34 cellular contexts compared by ENCODE assay signal in genomic region chrX:25648790-25649189, GRCh38.
DNase-seq lines count a peak whose midpoint lies in the region; ATAC-seq, FAIRE-seq and TF ChIP-seq lines count a peak whose summit lies in the region.
"Had no signal": no experiment of that assay in that cellular context is flagged by ENCODE, and none has a peak within 500 bp of the region (broad histone marks: within the 10 kb centered on the region; RNA-seq: fewer than 3 reads in every experiment).

No MANE protein-coding gene starts in this region.

- H3K4me2 ChIP-seq in HepG2 (ENCODE audit: low read depth, low read length) (no peak overlapping the region), A549 (no peak overlapping the region), IMR-90 (ENCODE audit: low read depth, low read length) (no peak overlapping the region), K562 (ENCODE audit: insufficient read depth, low read length) (no peak overlapping the region)
- H3K4me2 ChIP-seq: BLaER1; BLaER1 treated with 17β-estradiol and CSF1 and Interleukin-3, amounts not matched to agents 10 nM and 100 nM had no signal

- no peak for TF ChIP-seq RAD21 in HepG2 (CRISPR knock-in tag; IDR thresholded peaks at IDR 0.05)
- no peak for TF ChIP-seq RAD21 in A549 (conservative IDR thresholded peaks at IDR 0.05 in 1 of 2, IDR thresholded peaks at IDR 0.05 in 1 of 2)
- no peak for TF ChIP-seq RAD21 in IMR-90 (IDR thresholded peaks at IDR 0.05; ENCODE audit: low read length)
- no peak for TF ChIP-seq RAD21 in K562 (CRISPR knock-in tag; conservative IDR thresholded peaks at IDR 0.05 in 1 of 2, IDR thresholded peaks at IDR 0.05 in 1 of 2)

- H2BK5ac ChIP-seq in IMR-90 (ENCODE audit: low read depth, low read length, poor library complexity, severe bottlenecking): no peak overlapping the region

- H3K9me3 ChIP-seq in HepG2 (ENCODE audit: low read length) (no peaks in the 10 kb centered on the region), right lobe of liver (no peaks in the 10 kb centered on the region), A549 (no peaks in the 10 kb centered on the region), IMR-90 (ENCODE audit: control insufficient read depth, insufficient read depth, low read length) (no peaks in the 10 kb centered on the region), K562 (replicated peaks; ENCODE audit: control insufficient read depth, insufficient read depth, low read depth, low read length) (no peaks in the 10 kb centered on the region)
- H3K9me3 ChIP-seq: BE2C, Caco-2 had no signal

- H3K27me3 ChIP-seq in HepG2 (ENCODE audit: control insufficient read depth in 1 of 2, insufficient read depth in 2 of 2, low read length in 2 of 2) (no peaks in the 10 kb centered on the region), right lobe of liver (no peaks in the 10 kb centered on the region), IMR-90 (ENCODE audit: control insufficient read depth, insufficient read depth, low read length) (no peaks in the 10 kb centered on the region), K562 (ENCODE audit: control insufficient read depth in 2 of 2, insufficient read depth in 2 of 2, low read length in 2 of 2) (no peaks in the 10 kb centered on the region)
- H3K27me3 ChIP-seq: BE2C had no signal

- intact Hi-C loops in HepG2 (cut with micrococcal nuclease; ENCODE audit: unreplicated experiment) (no loop called here), right lobe of liver (cut with DNase I) (no loop called here), IMR-90 (cut with micrococcal nuclease) (no loop called here), K562 (cut with micrococcal nuclease) (no loop called here)

- H3K36me3 ChIP-seq in HepG2 (replicated peaks in 1 of 2; ENCODE audit: control insufficient read depth in 1 of 2, insufficient read depth in 2 of 2, low read length in 2 of 2) (no peaks in the 10 kb centered on the region), right lobe of liver (no peaks in the 10 kb centered on the region), IMR-90 (ENCODE audit: control insufficient read depth, insufficient read depth, low read length) (no peaks in the 10 kb centered on the region), K562 (ENCODE audit: control insufficient read depth, insufficient read depth, low read length) (no peaks in the 10 kb centered on the region)
- H3K36me3 ChIP-seq: BE2C; BLaER1; BLaER1 treated with 17β-estradiol and CSF1 and Interleukin-3, amounts not matched to agents 10 nM and 100 nM had no signal

- H2BK15ac ChIP-seq in IMR-90 (ENCODE audit: low read depth, low read length): no peak overlapping the region

- H4K91ac ChIP-seq in IMR-90 (ENCODE audit: insufficient read depth, low read depth, low read length): no peak overlapping the region

- in situ Hi-C loops in HepG2 (cut with HindIII; ENCODE audit: extremely low pct_ligation_motif_present, low pct_unique_long_range_greater_than_20kb) (no loop called here), IMR-90 (cut with MboI; ENCODE audit: low sequenced_read_pairs) (no loop called here), K562 (cut with MboI) (no loop called here)

- no peak overlapping the region for H2AFZ ChIP-seq in HepG2 (ENCODE audit: low read length)
- no peak overlapping the region for H2AFZ ChIP-seq in IMR-90 (replicated peaks; ENCODE audit: low read length, poor library complexity)
- no peak overlapping the region for H2AFZ ChIP-seq in K562 (ENCODE audit: low read depth, low read length)

- H3K27ac ChIP-seq in HepG2 (ENCODE audit: extremely low read length, insufficient read depth, low read length) (no peak overlapping the region), right lobe of liver (no peak overlapping the region), A549 (no peak overlapping the region), IMR-90 (ENCODE audit: insufficient read depth, low read length) (no peak overlapping the region), K562 (ENCODE audit: extremely low read depth, low read depth, low read length) (no peak overlapping the region)
- H3K27ac ChIP-seq: 22Rv1; BLaER1; BLaER1 treated with 17β-estradiol and CSF1 and Interleukin-3, amounts not matched to agents 10 nM and 100 nM; C4-2B had no signal

- no peak for ATAC-seq in HepG2
- no peak for ATAC-seq in right lobe of liver
- no peak for ATAC-seq in A549
- no peak for ATAC-seq in IMR-90 (ENCODE audit: low read depth)
- ATAC-seq in K562: no peak
- ATAC-seq in GM21717 (IDR thresholded peaks at IDR 0.05; ENCODE audit: unreplicated experiment): no peak
- ATAC-seq: CD8-positive, alpha-beta T cell had no signal

- H2BK120ac ChIP-seq in IMR-90 (ENCODE audit: low read depth, low read length): no peak overlapping the region

- CTCF ChIA-PET in HepG2 (lab: Yijun Ruan, JAX; ENCODE audit: low intra/inter-chr PET ratio, low total read pairs): no interaction called here
- CTCF ChIA-PET in A549 (lab: Yijun Ruan, JAX): no interaction called here
- CTCF ChIA-PET in IMR-90 (lab: Yijun Ruan, JAX): no interaction called here
- CTCF ChIA-PET in K562 (lab: Yijun Ruan, JAX; ENCODE audit: low intra/inter-chr PET ratio): no interaction called here

- H4K5ac ChIP-seq in IMR-90 (ENCODE audit: low read depth, low read length): no peak overlapping the region

- no peak overlapping the region for H2BK20ac ChIP-seq in IMR-90 (ENCODE audit: low read depth, low read length)

- H2AK9ac ChIP-seq in IMR-90 (replicated peaks; ENCODE audit: low read depth, low read length, poor library complexity): no peak overlapping the region

- H3K9ac ChIP-seq in HepG2 (ENCODE audit: insufficient read depth, low read depth, low read length): no peak overlapping the region
- no peak overlapping the region for H3K9ac ChIP-seq in IMR-90 (ENCODE audit: low read depth, low read length)
- H3K9ac ChIP-seq in K562 (ENCODE audit: insufficient read depth in 1 of 2, low read depth in 2 of 2, low read length in 2 of 2): no peak overlapping the region
- H3K9ac ChIP-seq: BLaER1; BLaER1 treated with 17β-estradiol and CSF1 and Interleukin-3, amounts not matched to agents 10 nM and 100 nM had no signal

- no peak overlapping the region for H3K4ac ChIP-seq in IMR-90 (ENCODE audit: low read depth, low read length)

- no peak overlapping the region for H3K18ac ChIP-seq in IMR-90 (ENCODE audit: low read depth, low read length)

- DNase-seq in HepG2 (ENCODE audit: low spot score): no peak
- DNase-seq in right lobe of liver: no peak
- no peak for DNase-seq in A549 (ENCODE audit: low read depth in 1 of 2, low spot score in 1 of 2)
- no peak for DNase-seq in IMR-90
- no peak for DNase-seq in K562 (ENCODE audit: extremely low read depth in 1 of 4, low spot score in 3 of 4)
- no peak for DNase-seq in urothelium cell line (ENCODE audit: low spot score)
- no peak for DNase-seq in activated naive CD4-positive, alpha-beta T cell (lab: John Stamatoyannopoulos, UW)
- DNase-seq: 8988T; ACHN; AML-193; BE2C; C1 segment of cervical spinal cord; Caco-2; Calu3; CD4-positive, alpha-beta memory T cell; CD4-positive, alpha-beta T cell; CD4-positive, CD25-positive, alpha-beta regulatory T cell; CD8-positive, alpha-beta memory T cell; CD8-positive, alpha-beta T cell; COR-L47; DMS 273 treated with DMSO at 0.1 percent for 48 hours; DMS153; DMS53; DMS79; DMS79 treated with DMSO at 0.1 percent for 48 hours; DND-41; EL had no signal

- H2AK5ac ChIP-seq in IMR-90 (ENCODE audit: low read depth, low read length): no peak overlapping the region

- no peaks in the 10 kb centered on the region for H3K4me1 ChIP-seq in HepG2 (ENCODE audit: insufficient read depth, low read length)
- no peaks in the 10 kb centered on the region for H3K4me1 ChIP-seq in right lobe of liver
- no peaks in the 10 kb centered on the region for H3K4me1 ChIP-seq in A549
- no peaks in the 10 kb centered on the region for H3K4me1 ChIP-seq in IMR-90 (ENCODE audit: control insufficient read depth, insufficient read depth, low read length)
- H3K4me1 ChIP-seq in K562 (replicated peaks in 1 of 2; ENCODE audit: control insufficient read depth in 2 of 2, insufficient read depth in 2 of 2, low read length in 2 of 2): no peaks in the 10 kb centered on the region
- H3K4me1 ChIP-seq: BE2C; BLaER1; BLaER1 treated with 17β-estradiol and CSF1 and Interleukin-3, amounts not matched to agents 10 nM and 100 nM; Caco-2 had no signal

- TF ChIP-seq EP300 in HepG2 (IDR thresholded peaks at IDR 0.05; ENCODE audit: low read depth in 2 of 2, low read length in 2 of 2): no peak
- TF ChIP-seq EP300 in HepG2 (CRISPR knock-in tag; IDR thresholded peaks at IDR 0.05; ENCODE audit: borderline replicate concordance): no peak
- TF ChIP-seq EP300 in A549 (IDR thresholded peaks at IDR 0.05): no peak
- TF ChIP-seq EP300 in K562 (IDR thresholded peaks at IDR 0.05; ENCODE audit: low read length): no peak

- TF ChIP-seq POLR2A in HepG2 (IDR thresholded peaks at IDR 0.05; ENCODE audit: insufficient read depth in 1 of 2, low read depth in 2 of 2, low read length in 2 of 2) (no peak), right lobe of liver (IDR thresholded peaks at IDR 0.05) (no peak), A549 (IDR thresholded peaks at IDR 0.05; ENCODE audit: low read length) (no peak), IMR-90 (IDR thresholded peaks at IDR 0.05; ENCODE audit: low read depth, low read length) (no peak), K562 (conservative IDR thresholded peaks at IDR 0.05) (no peak)

- no peak overlapping the region for H3K56ac ChIP-seq in IMR-90 (ENCODE audit: extremely low read depth, insufficient read depth, low read length)

- 44% methylated on average over 2 of the region's 2 CpGs for WGBS in HepG2 (ENCODE audit: low lambda C conversion rate)
- 43% methylated on average over 2 of the region's 2 CpGs for WGBS in right lobe of liver (ENCODE audit: insufficient coverage, low coverage, low lambda C conversion rate, missing lambda C conversion rate)
- WGBS in A549 (ENCODE audit: missing lambda C conversion rate): 17% methylated on average over 2 of the region's 2 CpGs
- no CpG with 5 or more reads among the region's 2 CpGs for WGBS in IMR-90 (ENCODE audit: extremely low coverage in 2 of 2, insufficient read length in 1 of 2), 2 experiments
- WGBS in K562 (ENCODE audit: insufficient coverage, low coverage, missing lambda C conversion rate): 6% methylated on average over 2 of the region's 2 CpGs

- FAIRE-seq in HepG2 (lab: Jason Lieb, UNC): no peak
- peak; percentile 72 for FAIRE-seq in A549 (lab: Jason Lieb, UNC)
- no peak for FAIRE-seq in K562 (lab: Jason Lieb, UNC)
- no peak for FAIRE-seq in urothelium cell line (lab: Jason Lieb, UNC)
- FAIRE-seq: A204.1, D721Med had no signal

- H3K14ac ChIP-seq in IMR-90 (replicated peaks; ENCODE audit: low read depth, low read length): no peak overlapping the region

- H3K9me1 ChIP-seq in IMR-90 (ENCODE audit: insufficient read depth, low read length): no peaks in the 10 kb centered on the region
- no peaks in the 10 kb centered on the region for H3K9me1 ChIP-seq in K562 (ENCODE audit: control insufficient read depth, insufficient read depth, low read length)

- H4K8ac ChIP-seq in IMR-90 (ENCODE audit: low read depth in 2 of 2, low read length in 2 of 2): no peak overlapping the region

- H3K23ac ChIP-seq in IMR-90 (ENCODE audit: low read depth, low read length): no peak overlapping the region

- H3K79me2 ChIP-seq in HepG2 (ENCODE audit: insufficient read depth, low read length): no peaks in the 10 kb centered on the region
- H3K79me2 ChIP-seq in K562 (ENCODE audit: control insufficient read depth, insufficient read depth, low read length): no peaks in the 10 kb centered on the region

- H3K4me3 ChIP-seq in HepG2 (replicated peaks in 1 of 3; ENCODE audit: insufficient read depth in 1 of 3, low read depth in 2 of 3, low read length in 3 of 3): no peak overlapping the region
- H3K4me3 ChIP-seq in right lobe of liver: no peak overlapping the region
- no peak overlapping the region for H3K4me3 ChIP-seq in A549
- H3K4me3 ChIP-seq in IMR-90 (ENCODE audit: insufficient read depth, low read depth, low read length): no peak overlapping the region
- H3K4me3 ChIP-seq in K562: no peak overlapping the region
- H3K4me3 ChIP-seq: BLaER1; BLaER1 treated with 17β-estradiol and CSF1 and Interleukin-3, amounts not matched to agents 10 nM and 100 nM had no signal

- dilution Hi-C loops in IMR-90 (cut with HindIII; ENCODE audit: low sequenced_read_pairs, unreplicated experiment): no loop called here

- POLR2A ChIA-PET in HepG2 (lab: Yijun Ruan, JAX): no interaction called here
- POLR2A ChIA-PET in A549 (lab: Yijun Ruan, JAX): no interaction called here
- POLR2A ChIA-PET in IMR-90 (lab: Charles Lee; ENCODE audit: unreplicated experiment): no interaction called here
- POLR2A ChIA-PET in K562 (lab: Yijun Ruan, JAX): no interaction called here

- H4K20me1 ChIP-seq in HepG2 (ENCODE audit: insufficient read depth, low read length) (no peaks in the 10 kb centered on the region), IMR-90 (ENCODE audit: insufficient read depth, low read length) (no peaks in the 10 kb centered on the region), K562 (replicated peaks; ENCODE audit: control insufficient read depth, insufficient read depth, low read length) (no peaks in the 10 kb centered on the region)
- H4K20me1 ChIP-seq: BLaER1; BLaER1 treated with 17β-estradiol and CSF1 and Interleukin-3, amounts not matched to agents 10 nM and 100 nM had no signal

- TF ChIP-seq CTCF in HepG2 (CRISPR knock-in tag; IDR thresholded peaks at IDR 0.05) (no peak), right lobe of liver (IDR thresholded peaks at IDR 0.05) (no peak), A549 (IDR thresholded peaks at IDR 0.05) (no peak), IMR-90 (conservative IDR thresholded peaks at IDR 0.05; ENCODE audit: low read depth, low read length) (no peak), K562 (IDR thresholded peaks at IDR 0.05 in 2 of 3, conservative IDR thresholded peaks at IDR 0.05 in 1 of 3; ENCODE audit: insufficient read depth in 2 of 3, low read depth in 1 of 3, low read length in 3 of 3) (no peak)

- BruUV-seq in HepG2 (replicated peaks; lab: Mats Ljungman, UMichigan): no TSS peak
- BruUV-seq in IMR-90 (replicated peaks; lab: Mats Ljungman, UMichigan): no TSS peak
- BruUV-seq in K562 (replicated peaks; lab: Mats Ljungman, UMichigan): no TSS peak

- H3K79me1 ChIP-seq in IMR-90 (ENCODE audit: low read depth in 1 of 2, low read length in 2 of 2): no peaks in the 10 kb centered on the region

Comparison
In these comparisons a context has a peak if more than half of its experiments do, and no peak if none do; other contexts are left out.
1. Of the 241 proteins assayed by ChIP-seq in both HepG2 and K562: peak only in HepG2: none; only in K562: MAFG; in both: MAFF and MAFK; in neither: 238.